ENCODE assay signal across 15 cellular contexts in the genomic region with DNA sequence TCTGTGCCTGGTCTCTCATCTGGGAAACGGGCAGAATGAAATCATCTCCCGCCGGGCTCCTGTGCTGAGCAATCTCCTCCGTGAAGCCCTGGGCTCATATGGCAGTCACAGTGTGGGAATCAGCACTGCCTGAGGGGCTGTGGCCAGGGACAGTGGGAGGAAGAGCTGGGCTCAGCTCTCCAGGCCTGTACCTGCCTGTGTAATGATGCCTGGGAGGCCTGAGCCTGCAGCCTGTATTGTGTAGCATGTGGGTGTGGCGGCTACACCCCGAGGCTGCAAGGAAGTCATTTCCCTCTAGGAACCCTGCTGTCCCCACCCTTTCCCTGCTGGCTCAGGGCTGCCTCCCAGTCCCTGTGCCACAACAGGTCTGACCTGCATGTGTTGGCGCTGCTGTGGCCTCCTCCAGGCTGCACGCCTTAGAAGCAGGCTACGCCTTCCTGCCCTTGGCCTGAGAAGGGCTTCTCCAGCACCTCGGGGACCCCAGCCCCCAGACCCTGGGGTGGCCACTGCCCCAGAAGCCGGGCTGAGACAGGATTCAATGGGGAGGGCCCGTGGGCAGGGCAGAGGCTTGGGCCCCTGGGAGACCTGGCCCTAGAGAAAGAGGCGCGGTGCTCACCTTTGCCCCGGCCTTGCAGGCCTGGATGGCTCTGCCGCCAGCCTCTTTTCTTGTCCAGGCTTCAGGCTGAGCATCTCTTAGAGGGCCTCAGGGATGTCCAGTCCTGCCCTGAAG. TPM values are rescaled to one million over a fixed set of nuclear protein-coding genes. Genes with fewer than 3 reads are reported as not detected.
DNase-seq lines count a peak whose midpoint lies in the region; ATAC-seq, FAIRE-seq and TF ChIP-seq lines count a peak whose summit lies in the region.
"Had no signal": no experiment of that assay in that cellular context is flagged by ENCODE, and none has a peak within 500 bp of the region (broad histone marks: within the 10 kb centered on the region; RNA-seq: fewer than 3 reads in every experiment).

No MANE protein-coding gene starts in this region.

- no peak overlapping the region for H2AK5ac ChIP-seq in H1 (ENCODE audit: low read depth, low read length)

- H3K9me3 ChIP-seq in A549 (no peaks in the 10 kb centered on the region), H1 (ENCODE audit: insufficient read depth in 2 of 2, low read depth in 1 of 2, low read length in 1 of 2) (no peaks in the 10 kb centered on the region), mucosa of descending colon (no peaks in the 10 kb centered on the region), neural progenitor cell (ENCODE audit: low read depth) (no peaks in the 10 kb centered on the region)

- no peak overlapping the region for H2BK5ac ChIP-seq in H1 (ENCODE audit: low read depth, low read length)

- H3K23ac ChIP-seq in H1 (ENCODE audit: insufficient read length), result no peak overlapping the region

- H2AFZ ChIP-seq in H1 (ENCODE audit: low read length) (no peak overlapping the region), neural progenitor cell (replicated peaks) (no peak overlapping the region)

- peaks cover 33% of the 10 kb centered on the region for H3K27me3 Mint-ChIP-seq in neural progenitor cell (ENCODE audit: insufficient read depth, low read depth)
- H3K27me3 Mint-ChIP-seq: activated naive CD8-positive, alpha-beta T cell had no signal

- H3F3A ChIP-seq in neural progenitor cell (ENCODE audit: low read depth), result peaks cover 10% of the 10 kb centered on the region

- no peak for FAIRE-seq in A549 (lab: Jason Lieb, UNC)
- no peak for FAIRE-seq in H1 (lab: Jason Lieb, UNC)

- CTCF ChIA-PET in A549 (lab: Yijun Ruan, JAX) (interaction anchor here (1.2 to 43.5 kb wide), 5 partner anchors 9 to 122 kb away, joined by 3 to 1931 read pairs (median 108); a partner anchor contains a TSS), H1 (lab: Charles Lee; ENCODE audit: partially characterized antibody) (interaction anchor here (0.7 to 5.6 kb wide), 7 partner anchors 13 to 618 kb away, joined by 3 to 64 read pairs (median 5); a partner anchor contains a TSS)

- H3K27ac Mint-ChIP-seq in neural progenitor cell, result no peak overlapping the region
- H3K27ac Mint-ChIP-seq: activated naive CD8-positive, alpha-beta T cell; effector memory CD8-positive, alpha-beta T cell; T-cell had no signal

- 0 out of 2 replicates have a peak overlapping the region, but pooled peaks have one; percentile 16 for H4K8ac ChIP-seq in H1 (ENCODE audit: extremely low read depth, insufficient read depth, low read length)

- H3K4me2 ChIP-seq in A549 (peak overlapping the region; percentile 87), H1 (ENCODE audit: insufficient read depth in 1 of 2, low read depth in 2 of 2, low read length in 2 of 2) (no peak overlapping the region), neural progenitor cell (no peak overlapping the region)

- H3K27me3 ChIP-seq in H1 (replicated peaks in 1 of 4; ENCODE audit: control insufficient read depth in 3 of 4, extremely low read depth in 1 of 4, insufficient read depth in 3 of 4, low read length in 3 of 4) (peaks cover 4 to 29% (median 17%) of the 10 kb centered on the region in 4 experiments; a peak in 6 of 7 replicates), neural progenitor cell (peaks cover 42% of the 10 kb centered on the region)

- H4K91ac ChIP-seq in H1 (replicated peaks; ENCODE audit: insufficient read length, low read length), result no peak overlapping the region

- H3K14ac ChIP-seq in H1 (ENCODE audit: insufficient read length), result no peak overlapping the region

- peak overlapping the region; percentile 59 for H3K4ac ChIP-seq in H1 (replicated peaks; ENCODE audit: insufficient read length, low read depth, low read length)

- no peak overlapping the region for H3K4me3 Mint-ChIP-seq in neural progenitor cell
- H3K4me3 Mint-ChIP-seq: activated naive CD8-positive, alpha-beta T cell; T-cell had no signal

- no peaks in the 10 kb centered on the region for H3K79me1 ChIP-seq in H1 (ENCODE audit: low read depth, low read length)

- TF ChIP-seq CTCF in A549 (IDR thresholded peaks at IDR 0.05), result no peak
- no peak for TF ChIP-seq CTCF in H1 (IDR thresholded peaks at IDR 0.05; ENCODE audit: control extremely low read depth in 1 of 3, insufficient read depth in 1 of 3, low read depth in 1 of 3, low read length in 3 of 3)
- no peak for TF ChIP-seq CTCF in mucosa of descending colon (IDR thresholded peaks at IDR 0.05)
- TF ChIP-seq CTCF in neural progenitor cell (IDR thresholded peaks at IDR 0.05), result no peak

- H3K36me3 ChIP-seq in H1 (ENCODE audit: control insufficient read depth in 2 of 4, insufficient read depth in 4 of 4, low read length in 3 of 4) (no peaks in the 10 kb centered on the region), mucosa of descending colon (ENCODE audit: low read depth) (no peaks in the 10 kb centered on the region), neural progenitor cell (no peaks in the 10 kb centered on the region)

- intact Hi-C loops in mucosa of descending colon (cut with DNase I, micrococcal nuclease), result no loop called here

- WGBS in A549 (ENCODE audit: missing lambda C conversion rate), result 70% methylated on average over 13 of the region's 16 CpGs
- 94% methylated on average over 15 of the region's 16 CpGs; no CpG with 5 or more reads in 1 of the 2 experiments for WGBS in H1 (ENCODE audit: extremely low coverage in 1 of 2, insufficient coverage in 1 of 2, insufficient read length in 1 of 2, insufficient replicate concordance in 2 of 2, low coverage in 1 of 2, low lambda C conversion rate in 2 of 2, missing lambda C conversion rate in 1 of 2), 2 experiments

- no peak for TF ChIP-seq RAD21 in A549 (conservative IDR thresholded peaks at IDR 0.05 in 1 of 2, IDR thresholded peaks at IDR 0.05 in 1 of 2)
- TF ChIP-seq RAD21 in H1 (IDR thresholded peaks at IDR 0.05 in 1 of 2, conservative IDR thresholded peaks at IDR 0.05 in 1 of 2; ENCODE audit: low read depth in 2 of 2, low read length in 2 of 2), result no peak

- H4K20me1 ChIP-seq in H1 (replicated peaks in 1 of 2; ENCODE audit: control insufficient read depth in 1 of 2, insufficient read depth in 2 of 2, low read length in 2 of 2) (peaks cover 0 to 2% of the 10 kb centered on the region in 2 experiments), neural progenitor cell (ENCODE audit: low read depth) (no peaks in the 10 kb centered on the region)

- H3K4me3 ChIP-seq in A549, result peak overlapping the region; percentile 57; the same call in 2 of the 3 replicates
- H3K4me3 ChIP-seq in H1 (ENCODE audit: extremely low read depth in 1 of 4, insufficient read depth in 2 of 4, low read depth in 3 of 4, low read length in 4 of 4), result no peak overlapping the region
- no peak overlapping the region for H3K4me3 ChIP-seq in mucosa of descending colon
- H3K4me3 ChIP-seq in neural progenitor cell, result no peak overlapping the region

- no peaks in the 10 kb centered on the region for H3K9me3 Mint-ChIP-seq in neural progenitor cell
- H3K9me3 Mint-ChIP-seq: effector memory CD8-positive, alpha-beta T cell; T-cell had no signal

- peaks cover 2% of the 10 kb centered on the region for H3K4me1 Mint-ChIP-seq in neural progenitor cell

- no peaks in the 10 kb centered on the region for H3K79me2 ChIP-seq in H1 (ENCODE audit: control insufficient read depth in 1 of 2, insufficient read depth in 2 of 2, low read length in 2 of 2)
- H3K79me2 ChIP-seq in neural progenitor cell (ENCODE audit: low read depth), result no peaks in the 10 kb centered on the region

- peak in 1 of 2 experiments; percentile 7; a peak in 3 of 6 replicates for ATAC-seq in A549
- peak; percentile 77 for ATAC-seq in mucosa of descending colon
- no peak for ATAC-seq in GM18868 (IDR thresholded peaks at IDR 0.05; ENCODE audit: unreplicated experiment)
- no peak for ATAC-seq in GM19324 (IDR thresholded peaks at IDR 0.05; ENCODE audit: low FRiP score, unreplicated experiment)
- ATAC-seq: effector memory CD8-positive, alpha-beta T cell; T-cell had no signal

- TF ChIP-seq EP300 in A549 (IDR thresholded peaks at IDR 0.05) (no peak), H1 (IDR thresholded peaks at IDR 0.05; ENCODE audit: borderline replicate concordance in 1 of 2, low read depth in 2 of 2, low read length in 2 of 2) (no peak)

- DNase-seq in A549 (ENCODE audit: low read depth in 1 of 2, low spot score in 1 of 2) (no peak), NCI-H226 (peak; percentile 19), H1 (ENCODE audit: low read depth in 1 of 2, low spot score in 2 of 2) (no peak), mucosa of descending colon (peak; percentile 89 to 92 (median 91)), Ammon's horn (ENCODE audit: low spot score) (no peak), neural progenitor cell (ENCODE audit: low spot score) (no peak)
- DNase-seq: activated CD4-positive, alpha-beta T cell treated with anti-CD3 and anti-CD28 coated beads, Interleukin-2, amount 50 U/mL, for 48 hours; effector memory CD8-positive, alpha-beta T cell; NCI-H774; stimulated activated naive CD4-positive, alpha-beta T cell treated with Interleukin-2 at 50 U/mL for 16 hours; T-cell had no signal

- H2BK120ac ChIP-seq in H1 (replicated peaks; ENCODE audit: low read depth, low read length), result no peak overlapping the region

- H2BK12ac ChIP-seq in H1 (ENCODE audit: low read depth, low read length), result no peak overlapping the region

- no peak overlapping the region for H3K9ac ChIP-seq in H1 (replicated peaks in 1 of 4; ENCODE audit: extremely low read depth in 1 of 4, low read depth in 3 of 4, low read length in 3 of 4)
- no peak overlapping the region for H3K9ac ChIP-seq in neural progenitor cell

- no peak overlapping the region for H4K5ac ChIP-seq in H1 (ENCODE audit: insufficient read length, low read depth, low read length)

- no peak overlapping the region for H2BK15ac ChIP-seq in H1 (ENCODE audit: low read length)

- H3K27ac ChIP-seq in A549, result peak overlapping the region; percentile 93 to 94
- H3K27ac ChIP-seq in H1 (ENCODE audit: low read depth, low read length), result no peak overlapping the region
- H3K27ac ChIP-seq in neural progenitor cell, result no peak overlapping the region

- peaks cover 35% of the 10 kb centered on the region for H3K4me1 ChIP-seq in A549
- peaks cover 0 to 8% (median 4%) of the 10 kb centered on the region in 4 experiments; a peak in 4 of 7 replicates for H3K4me1 ChIP-seq in H1 (replicated peaks in 1 of 4; ENCODE audit: control insufficient read depth in 3 of 4, insufficient read depth in 4 of 4, low read length in 3 of 4)
- H3K4me1 ChIP-seq in mucosa of descending colon (ENCODE audit: low read depth), result peaks cover 24% of the 10 kb centered on the region
- no peaks in the 10 kb centered on the region for H3K4me1 ChIP-seq in neural progenitor cell

- no peaks in the 10 kb centered on the region for H3K36me3 Mint-ChIP-seq in neural progenitor cell
- H3K36me3 Mint-ChIP-seq: activated naive CD8-positive, alpha-beta T cell; T-cell had no signal

- POLR2A ChIA-PET in A549 (lab: Yijun Ruan, JAX) (interaction anchor here (1.5 kb wide), 1 partner anchor 57 kb away, joined by 4 read pairs; no protein-coding TSS in a partner anchor), H1 (lab: Charles Lee; ENCODE audit: partially characterized antibody) (interaction anchor here (1.1 to 1.7 kb wide), 4 partner anchors 30 to 57 kb away, joined by 3 to 6 read pairs (median 3); no protein-coding TSS in a partner anchor)

- H2BK20ac ChIP-seq in H1 (ENCODE audit: low read length), result no peak overlapping the region

- H3K18ac ChIP-seq in H1 (ENCODE audit: extremely low read depth, low read length), result no peak overlapping the region

- H3K23me2 ChIP-seq in H1 (ENCODE audit: low read depth, low read length), result peaks cover 11% of the 10 kb centered on the region; the same call in 1 of the 2 replicates

- H3K56ac ChIP-seq in H1 (replicated peaks; ENCODE audit: insufficient read length, low read depth, low read length), result no peak overlapping the region

- TF ChIP-seq POLR2A in A549 (IDR thresholded peaks at IDR 0.05; ENCODE audit: low read length) (no peak), H1 (IDR thresholded peaks at IDR 0.05; ENCODE audit: control extremely low read depth in 1 of 2, low read depth in 2 of 2, low read length in 2 of 2) (no peak)

RNA-seq across cellular contexts. Expression of a gene that starts 2.1 kb away (rescaled TPM):
- 19.8 and 20.6 TPM in 2 replicates for polyA plus RNA-seq in A549 (2011; rRNA removed)
- 17.2 and 22.1 TPM in 2 replicates for polyA plus RNA-seq in A549 (2012; cell fraction: cytosol; rRNA removed)
- polyA plus RNA-seq in A549 (2012; cell fraction: nucleus; rRNA removed), result 77.1 and 140 TPM in 2 replicates
- 30.1 to 37.4 TPM (median 36.0 TPM) in 3 replicates for polyA plus RNA-seq in A549 (2017; fragmentation: RNase III; extraction: RNeasy Plus Mini Kit Qiagen cat#74134 plus additional on column Dnase treatment)
- polyA minus RNA-seq in A549 (2011; rRNA and poly(A)+ RNA removed), result 53.3 and 59.6 TPM in 2 replicates
- total RNA-seq in H1 (2021; fragmentation: NEBNext Ultra II Directional; extraction: Animal tissue kit (Norgen Biotek cat#: 25700)), result 5.4 and 5.6 TPM in 2 replicates
- polyA plus RNA-seq in H1 (2011; rRNA removed), result 5.2 and 8.4 TPM in 2 replicates
- polyA plus RNA-seq in H1 (2011; cell fraction: cytosol; rRNA removed), result 3.5 TPM
- polyA plus RNA-seq in H1 (2011; cell fraction: nucleus; rRNA removed), result 12.3 TPM
- polyA plus RNA-seq in H1 (2012, experiment 1 of 2), result 4.4 to 8.2 TPM (median 6.4 TPM) in 4 replicates
- 5.0 TPM for polyA plus RNA-seq in H1 (2012, experiment 2 of 2)
- 10.2 TPM for polyA plus RNA-seq in H1 (2013, experiment 1 of 2)
- 7.5 TPM for polyA plus RNA-seq in H1 (2013, experiment 2 of 2)
- 7.9 and 8.0 TPM in 2 replicates for polyA minus RNA-seq in H1 (2011; rRNA and poly(A)+ RNA removed)
- polyA minus RNA-seq in H1 (2011; cell fraction: cytosol; rRNA and poly(A)+ RNA removed), result 7.6 TPM
- polyA minus RNA-seq in H1 (2011; cell fraction: nucleus; rRNA and poly(A)+ RNA removed), result 6.2 TPM
- 100 to 1,000 TPM; 153 to 307 (median 246) TPM for total RNA-seq in mucosa of descending colon
- 1.1 TPM in 1 of 2 replicates, not detected in the other for total RNA-seq in neural progenitor cell (ENCODE audit: low replicate concordance)
- polyA plus RNA-seq: neural cell had no signal

RNA-seq across cellular contexts. Expression of a gene that starts 41.6 kb away (rescaled TPM):
- 20.7 and 21.3 TPM in 2 replicates for polyA plus RNA-seq in A549 (2011; rRNA removed)
- 70.7 and 89.2 TPM in 2 replicates for polyA plus RNA-seq in A549 (2012; cell fraction: cytosol; rRNA removed)
- polyA plus RNA-seq in A549 (2012; cell fraction: nucleus; rRNA removed), result 111 and 163 TPM in 2 replicates
- 50.9 to 55.6 TPM (median 54.3 TPM) in 3 replicates for polyA plus RNA-seq in A549 (2017; fragmentation: RNase III; extraction: RNeasy Plus Mini Kit Qiagen cat#74134 plus additional on column Dnase treatment)
- 18.7 and 33.3 TPM in 2 replicates for polyA minus RNA-seq in A549 (2011; rRNA and poly(A)+ RNA removed)
- total RNA-seq in H1 (2021; fragmentation: NEBNext Ultra II Directional; extraction: Animal tissue kit (Norgen Biotek cat#: 25700)), result 31.0 and 34.1 TPM in 2 replicates
- polyA plus RNA-seq in H1 (2011; rRNA removed), result 47.9 and 65.5 TPM in 2 replicates
- 44.5 TPM for polyA plus RNA-seq in H1 (2011; cell fraction: cytosol; rRNA removed)
- polyA plus RNA-seq in H1 (2011; cell fraction: nucleus; rRNA removed), result 55.8 TPM
- 16.4 to 35.1 TPM (median 32.3 TPM) in 4 replicates for polyA plus RNA-seq in H1 (2012, experiment 1 of 2)
- polyA plus RNA-seq in H1 (2012, experiment 2 of 2), result 35.2 TPM
- 21.9 TPM for polyA plus RNA-seq in H1 (2013, experiment 1 of 2)
- polyA plus RNA-seq in H1 (2013, experiment 2 of 2), result 20.6 TPM
- 12.2 and 12.8 TPM in 2 replicates for polyA minus RNA-seq in H1 (2011; rRNA and poly(A)+ RNA removed)
- polyA minus RNA-seq in H1 (2011; cell fraction: cytosol; rRNA and poly(A)+ RNA removed), result 20.1 TPM
- 19.5 TPM for polyA minus RNA-seq in H1 (2011; cell fraction: nucleus; rRNA and poly(A)+ RNA removed)
- 10 to 100 TPM in 2 of 3 donors, 1 to 10 TPM in 1; 7.1 to 18.2 (median 18.2) TPM for total RNA-seq in mucosa of descending colon
- total RNA-seq in neural progenitor cell (ENCODE audit: low replicate concordance), result 6.5 and 27.3 TPM in 2 replicates

RNA-seq across cellular contexts. Expression of a gene that starts 56.2 kb away (rescaled TPM):
- polyA plus RNA-seq in A549 (2011; rRNA removed) (76.3 and 103 TPM in 2 replicates), A549 (2017; fragmentation: RNase III; extraction: RNeasy Plus Mini Kit Qiagen cat#74134 plus additional on column Dnase treatment) (125 to 139 TPM (median 136 TPM) in 3 replicates), H1 (2011; rRNA removed) (63.3 and 82.1 TPM in 2 replicates)
- polyA plus RNA-seq in A549 (2012; cell fraction: cytosol; rRNA removed), result 97.6 and 108 TPM in 2 replicates
- polyA plus RNA-seq in A549 (2012; cell fraction: nucleus; rRNA removed), result 186 and 190 TPM in 2 replicates
- polyA minus RNA-seq in A549 (2011; rRNA and poly(A)+ RNA removed), result 63.9 and 67.1 TPM in 2 replicates
- 79.9 and 81.5 TPM in 2 replicates for total RNA-seq in H1 (2021; fragmentation: NEBNext Ultra II Directional; extraction: Animal tissue kit (Norgen Biotek cat#: 25700))
- polyA plus RNA-seq in H1 (2011; cell fraction: cytosol; rRNA removed), result 88.6 TPM
- 167 TPM for polyA plus RNA-seq in H1 (2011; cell fraction: nucleus; rRNA removed)
- 60.3 to 81.1 TPM (median 73.3 TPM) in 4 replicates for polyA plus RNA-seq in H1 (2012, experiment 1 of 2)
- 72.8 TPM for polyA plus RNA-seq in H1 (2012, experiment 2 of 2)
- 55.3 TPM for polyA plus RNA-seq in H1 (2013, experiment 1 of 2)
- polyA plus RNA-seq in H1 (2013, experiment 2 of 2), result 51.7 TPM
- polyA minus RNA-seq in H1 (2011; rRNA and poly(A)+ RNA removed), result 44.8 and 47.0 TPM in 2 replicates
- polyA minus RNA-seq in H1 (2011; cell fraction: cytosol; rRNA and poly(A)+ RNA removed), result 35.2 TPM
- 50.9 TPM for polyA minus RNA-seq in H1 (2011; cell fraction: nucleus; rRNA and poly(A)+ RNA removed)
- total RNA-seq in mucosa of descending colon (10 to 100 TPM; 76.5 to 83.8 (median 76.9) TPM), neural progenitor cell (ENCODE audit: low replicate concordance) (72.9 and 75.8 TPM in 2 replicates)

RNA-seq across cellular contexts. Expression of a gene that starts 56.4 kb away (rescaled TPM):
- polyA plus RNA-seq in A549 (2011; rRNA removed), result 22.7 and 29.2 TPM in 2 replicates
- polyA plus RNA-seq in A549 (2012; cell fraction: cytosol; rRNA removed), result 17.7 and 21.4 TPM in 2 replicates
- polyA plus RNA-seq in A549 (2012; cell fraction: nucleus; rRNA removed), result 159 and 161 TPM in 2 replicates
- 37.3 to 42.5 TPM (median 39.9 TPM) in 3 replicates for polyA plus RNA-seq in A549 (2017; fragmentation: RNase III; extraction: RNeasy Plus Mini Kit Qiagen cat#74134 plus additional on column Dnase treatment)
- 48.5 and 52.7 TPM in 2 replicates for polyA minus RNA-seq in A549 (2011; rRNA and poly(A)+ RNA removed)
- total RNA-seq in H1 (2021; fragmentation: NEBNext Ultra II Directional; extraction: Animal tissue kit (Norgen Biotek cat#: 25700)), result 40.7 and 41.1 TPM in 2 replicates
- polyA plus RNA-seq in H1 (2011; rRNA removed), result 15.1 and 34.9 TPM in 2 replicates
- 32.7 TPM for polyA plus RNA-seq in H1 (2011; cell fraction: cytosol; rRNA removed)
- 166 TPM for polyA plus RNA-seq in H1 (2011; cell fraction: nucleus; rRNA removed)
- polyA plus RNA-seq in H1 (2012, experiment 1 of 2), result 29.1 to 42.9 TPM (median 40.6 TPM) in 4 replicates
- 39.8 TPM for polyA plus RNA-seq in H1 (2012, experiment 2 of 2)
- 27.4 TPM for polyA plus RNA-seq in H1 (2013, experiment 1 of 2)
- 25.6 TPM for polyA plus RNA-seq in H1 (2013, experiment 2 of 2)
- 34.6 and 39.9 TPM in 2 replicates for polyA minus RNA-seq in H1 (2011; rRNA and poly(A)+ RNA removed)
- 35.7 TPM for polyA minus RNA-seq in H1 (2011; cell fraction: cytosol; rRNA and poly(A)+ RNA removed)
- polyA minus RNA-seq in H1 (2011; cell fraction: nucleus; rRNA and poly(A)+ RNA removed), result 79.5 TPM
- 10 to 100 TPM; 29.3 to 41.9 (median 30.1) TPM for total RNA-seq in mucosa of descending colon
- total RNA-seq in neural progenitor cell (ENCODE audit: low replicate concordance), result 22.7 and 27.3 TPM in 2 replicates

Comparison
In these comparisons a context has a peak if more than half of its experiments do, and no peak if none do; other contexts are left out.
1. DNase-seq: peak in NCI-H226 (single experiment) and mucosa of descending colon (3 of 3); none in A549 (0 of 2), H1 (0 of 2), Ammon's horn (single experiment) and neural progenitor cell (single experiment).
2. H3K27ac ChIP-seq: peak in A549 (2 of 2); none in H1 (single experiment) and neural progenitor cell (single experiment).
3. RNA of a gene that starts 2.1 kb away (total RNA-seq): 153 to 307 TPM in mucosa of descending colon; 5.4 to 5.6 TPM in H1 and 1.1 TPM in neural progenitor cell; every median in the first group is over 10 times any median in the second.